11 cellular contexts compared by ENCODE assay signal in the genomic region with DNA sequence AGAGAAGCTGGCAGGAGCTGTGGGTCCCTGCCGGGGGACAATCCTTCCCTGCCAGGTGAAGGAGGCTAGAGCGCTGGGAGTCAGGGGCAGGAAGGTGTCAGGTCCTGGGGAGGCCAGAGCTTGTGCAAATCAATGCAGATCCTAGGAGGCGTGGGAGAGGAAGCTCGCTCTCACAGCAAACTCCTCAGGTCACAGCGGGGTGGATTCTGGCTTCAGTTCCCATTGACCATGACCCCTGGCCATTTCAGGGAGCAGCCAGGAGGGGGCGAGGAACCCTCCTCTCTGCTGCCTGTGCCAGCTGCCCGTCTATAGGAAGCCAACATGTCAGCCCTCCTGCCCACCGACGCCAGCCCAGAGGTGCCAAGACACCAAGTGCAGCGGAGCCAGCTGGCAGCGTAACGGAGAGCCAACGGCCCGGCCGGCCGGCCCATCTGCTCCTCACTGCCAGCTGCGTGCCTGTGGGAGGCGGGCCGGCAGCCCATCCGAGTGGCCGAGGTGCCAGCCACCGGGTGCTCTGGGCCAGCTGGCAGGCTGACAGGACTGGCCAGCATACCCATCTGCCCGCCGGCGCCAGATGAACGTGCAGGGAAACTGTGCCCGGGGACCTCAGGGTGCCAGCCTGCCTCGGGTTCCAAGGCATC.
DNase-seq lines count a peak whose midpoint lies in the region; ATAC-seq lines count a peak whose summit lies in the region.
"Had no signal": no experiment of that assay in that cellular context is flagged by ENCODE, and none has a peak within 500 bp of the region (broad histone marks: within the 10 kb centered on the region; RNA-seq: fewer than 3 reads in every experiment).

No MANE protein-coding gene starts in this region.

- DNase-seq in DMS53 (lab: John Stamatoyannopoulos, UW) (peak; percentile 55), DMS53 treated with DMSO at 0.1 percent for 48 hours (lab: John Stamatoyannopoulos, UW; ENCODE audit: unreplicated experiment) (no peak), anterior cingulate cortex (lab: John Stamatoyannopoulos, UW) (peak in 57 of 58 donors; percentile 12 to 88 (median 65)), hypothalamus (lab: John Stamatoyannopoulos, UW) (peak in 47 of 51 donors; percentile 6 to 85 (median 52)), substantia nigra (lab: John Stamatoyannopoulos, UW) (peak in 46 of 49 donors; percentile 8 to 81 (median 55))
- DNase-seq: 8988T; central memory CD4-positive, alpha-beta T cell; T-cell had no signal

- ATAC-seq in HG03432 (IDR thresholded peaks at IDR 0.05; ENCODE audit: unreplicated experiment), result no peak
- ATAC-seq in HG03139 (IDR thresholded peaks at IDR 0.05; ENCODE audit: unreplicated experiment), result no peak
- ATAC-seq in GM18861 (IDR thresholded peaks at IDR 0.05; ENCODE audit: unreplicated experiment), result no peak
- ATAC-seq: T-cell had no signal

- no peak overlapping the region for H3K27ac ChIP-seq in substantia nigra (ENCODE audit: low read depth, low read length, poor library complexity, severe bottlenecking)
